Comparison of ENCODE assay signal across 11 cellular contexts in the genomic region with DNA sequence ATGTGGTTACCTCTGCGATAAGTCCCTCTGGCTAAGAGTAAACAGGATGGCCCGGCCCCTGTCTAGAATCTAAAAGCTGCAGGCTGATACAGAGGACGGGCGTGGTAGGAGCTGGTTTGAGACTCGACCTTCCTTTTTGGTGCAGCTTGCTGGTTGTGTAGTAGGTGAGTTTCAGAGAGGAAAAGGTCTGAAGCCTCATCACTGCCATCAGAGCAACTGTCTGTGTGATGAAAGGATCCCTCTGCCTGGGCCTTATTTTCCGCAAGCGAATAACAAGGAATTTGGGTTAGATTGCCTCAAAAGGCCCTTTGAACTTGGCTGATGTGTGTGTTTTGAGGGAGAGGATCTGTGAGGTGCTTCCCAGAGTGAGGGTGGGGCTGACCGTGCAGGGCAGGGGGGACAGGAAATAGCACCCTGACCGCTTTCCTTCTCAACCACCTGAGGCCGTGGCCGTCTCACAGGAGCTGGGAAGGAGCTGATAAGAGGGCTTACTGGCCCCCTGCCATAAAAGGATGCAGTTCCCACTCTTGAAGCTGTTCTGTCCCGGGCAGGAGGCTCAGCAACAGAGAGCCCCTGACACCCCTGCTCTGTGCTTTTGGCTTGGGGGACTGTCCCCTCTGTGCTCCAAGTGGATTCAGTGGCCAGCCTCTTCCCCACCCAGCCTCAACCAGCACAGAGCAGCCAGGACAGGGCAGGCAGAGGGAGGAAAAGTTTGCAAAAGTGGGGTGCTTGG. TPM values are rescaled to one million over a fixed set of nuclear protein-coding genes. Genes with fewer than 3 reads are reported as not detected.
A peak's percentile ranks its signal among the peaks of the same experiment; 100 is the strongest.
DNase-seq lines count a peak whose midpoint lies in the region; ATAC-seq, FAIRE-seq and TF ChIP-seq lines count a peak whose summit lies in the region.
"Had no signal": no experiment of that assay in that cellular context is flagged by ENCODE, and none has a peak within 500 bp of the region (broad histone marks: within the 10 kb centered on the region; RNA-seq: fewer than 3 reads in every experiment).

No MANE protein-coding gene starts in this region.

- no peaks in the 10 kb centered on the region for H4K20me1 ChIP-seq in H1 (replicated peaks in 1 of 2; ENCODE audit: control insufficient read depth in 1 of 2, insufficient read depth in 2 of 2, low read length in 2 of 2)

- CTCF ChIA-PET in H1 (lab: Charles Lee; ENCODE audit: partially characterized antibody): interaction anchor here (0.8 to 1.8 kb wide), 5 partner anchors 10 to 69 kb away, joined by 3 to 5 read pairs (median 4); no protein-coding TSS in a partner anchor
- CTCF ChIA-PET in RWPE1 (lab: Yijun Ruan, JAX): interaction anchor here (0.7 to 0.9 kb wide), 2 partner anchors 54 to 213 kb away, joined by 3 to 4 read pairs; no protein-coding TSS in a partner anchor

- no peak overlapping the region for H2BK20ac ChIP-seq in H1 (ENCODE audit: low read length)

- H3K27me3 ChIP-seq in H1 (replicated peaks in 1 of 4; ENCODE audit: control insufficient read depth in 3 of 4, extremely low read depth in 1 of 4, insufficient read depth in 3 of 4, low read length in 3 of 4): no peaks in the 10 kb centered on the region; a peak in 1 of 7 replicates
- H3K27me3 ChIP-seq: right lobe of liver had no signal

- H2BK120ac ChIP-seq in H1 (replicated peaks; ENCODE audit: low read depth, low read length): no peak overlapping the region

- no peak overlapping the region for H3K9ac ChIP-seq in H1 (replicated peaks in 1 of 4; ENCODE audit: extremely low read depth in 1 of 4, low read depth in 3 of 4, low read length in 3 of 4)

- no peak for FAIRE-seq in H1 (lab: Jason Lieb, UNC)
- FAIRE-seq: astrocyte had no signal

- H4K8ac ChIP-seq in H1 (ENCODE audit: extremely low read depth, insufficient read depth, low read length): no peak overlapping the region

- TF ChIP-seq CTCF in H1 (IDR thresholded peaks at IDR 0.05; ENCODE audit: control extremely low read depth in 1 of 3, insufficient read depth in 1 of 3, low read depth in 1 of 3, low read length in 3 of 3) (no peak), RWPE1 (conservative IDR thresholded peaks at IDR 0.05; ENCODE audit: low read depth) (no peak)

- H3K18ac ChIP-seq in H1 (ENCODE audit: extremely low read depth, low read length): no peak overlapping the region; the same call in 1 of the 2 replicates

- H3K36me3 ChIP-seq in H1 (ENCODE audit: control insufficient read depth in 2 of 4, insufficient read depth in 4 of 4, low read length in 3 of 4): no peaks in the 10 kb centered on the region
- H3K36me3 ChIP-seq: right lobe of liver had no signal

- no peak overlapping the region for H3K27ac ChIP-seq in H1 (ENCODE audit: low read depth, low read length)
- no peak overlapping the region for H3K27ac ChIP-seq in RWPE1
- H3K27ac ChIP-seq: right lobe of liver had no signal

- H3K79me1 ChIP-seq in H1 (ENCODE audit: low read depth, low read length): no peaks in the 10 kb centered on the region

- no peaks in the 10 kb centered on the region for H3K4me1 ChIP-seq in H1 (replicated peaks in 1 of 4; ENCODE audit: control insufficient read depth in 3 of 4, insufficient read depth in 4 of 4, low read length in 3 of 4)
- H3K4me1 ChIP-seq: right lobe of liver had no signal

- POLR2A ChIA-PET in H1 (lab: Charles Lee; ENCODE audit: partially characterized antibody): interaction anchor here (0.9 kb wide), 1 partner anchor 22 kb away, joined by 3 read pairs; no protein-coding TSS in a partner anchor
- POLR2A ChIA-PET in RWPE1 (lab: Yijun Ruan, JAX; ENCODE audit: low non-redundant PET): interaction anchor here (0.7 kb wide), 1 partner anchor 160 kb away, joined by 5 read pairs; a partner anchor contains a TSS

- H4K91ac ChIP-seq in H1 (replicated peaks; ENCODE audit: insufficient read length, low read length): peak overlapping the region; percentile 47

- H2AK5ac ChIP-seq in H1 (ENCODE audit: low read depth, low read length): no peak overlapping the region

- H3K4me3 ChIP-seq in H1 (ENCODE audit: extremely low read depth in 1 of 4, insufficient read depth in 2 of 4, low read depth in 3 of 4, low read length in 4 of 4): no peak overlapping the region
- H3K4me3 ChIP-seq: lung, right lobe of liver had no signal

- H3K79me2 ChIP-seq in H1 (ENCODE audit: control insufficient read depth in 1 of 2, insufficient read depth in 2 of 2, low read length in 2 of 2): no peaks in the 10 kb centered on the region

- no peaks in the 10 kb centered on the region for H3K36me3 Mint-ChIP-seq in activated T-cell treated with anti-CD3 and anti-CD28 coated beads, Interleukin-2, amount 50 U/mL, for 4 hours (ENCODE audit: insufficient read depth)
- no peaks in the 10 kb centered on the region for H3K36me3 Mint-ChIP-seq in T-helper 2 cell treated with Interferon-gamma antibody and Interleukin-4, amounts not matched to agents 5 μg/mL and 100 μg/mL, for 36 hours (ENCODE audit: low read depth)
- no peaks in the 10 kb centered on the region for H3K36me3 Mint-ChIP-seq in stimulated activated memory B cell treated with anti-CD40 and anti-IgM and Interleukin-4, amounts not matched to agents 10 μg/mL and 1 μg/mL and 100 μg/mL, for 72 hours

- 73% methylated on average over 12 of the region's 12 CpGs; no CpG with 5 or more reads in 1 of the 2 experiments for WGBS in H1 (ENCODE audit: extremely low coverage in 1 of 2, insufficient coverage in 1 of 2, insufficient read length in 1 of 2, insufficient replicate concordance in 2 of 2, low coverage in 1 of 2, low lambda C conversion rate in 2 of 2, missing lambda C conversion rate in 1 of 2), 2 experiments

- H3K4ac ChIP-seq in H1 (replicated peaks; ENCODE audit: insufficient read length, low read depth, low read length): no peak overlapping the region

- no peak overlapping the region for H2BK15ac ChIP-seq in H1 (ENCODE audit: low read length)

- H3K4me3 Mint-ChIP-seq in activated T-cell treated with anti-CD3 and anti-CD28 coated beads, Interleukin-2, amount 50 U/mL, for 4 hours: no peak overlapping the region
- H3K4me3 Mint-ChIP-seq in T-helper 2 cell treated with Interferon-gamma antibody and Interleukin-4, amounts not matched to agents 5 μg/mL and 100 μg/mL, for 36 hours: peak overlapping the region; percentile 47
- H3K4me3 Mint-ChIP-seq in stimulated activated memory B cell treated with anti-CD40 and anti-IgM and Interleukin-4, amounts not matched to agents 10 μg/mL and 1 μg/mL and 100 μg/mL, for 72 hours: no peak overlapping the region

- no peak overlapping the region for H3K23ac ChIP-seq in H1 (ENCODE audit: insufficient read length)

- no peak for TF ChIP-seq POLR2A in H1 (IDR thresholded peaks at IDR 0.05; ENCODE audit: control extremely low read depth in 1 of 2, low read depth in 2 of 2, low read length in 2 of 2)

- no peak overlapping the region for H3K4me2 ChIP-seq in H1 (ENCODE audit: insufficient read depth in 1 of 2, low read depth in 2 of 2, low read length in 2 of 2)

- DNase-seq in activated T-cell treated with anti-CD3 and anti-CD28 coated beads, Interleukin-2, amount 50 U/mL, for 4 hours: no peak
- DNase-seq in activated T-cell treated with anti-CD3 and anti-CD28 coated beads for 4 hours (no peak), H1 (ENCODE audit: low read depth in 1 of 2, low spot score in 2 of 2) (no peak), NCI-H2107 (lab: John Stamatoyannopoulos, UW) (no peak), RWPE1 (ENCODE audit: low spot score) (no peak), cerebellar nuclear complex (lab: John Stamatoyannopoulos, UW) (no peak)
- peak; percentile 29 for DNase-seq in T-helper 2 cell treated with Interferon-gamma antibody and Interleukin-4, amounts not matched to agents 5 μg/mL and 100 μg/mL, for 36 hours (ENCODE audit: low spot score)
- DNase-seq: right lobe of liver had no signal

- H3K27me3 Mint-ChIP-seq in activated T-cell treated with anti-CD3 and anti-CD28 coated beads, Interleukin-2, amount 50 U/mL, for 4 hours (ENCODE audit: low read depth): no peaks in the 10 kb centered on the region
- no peaks in the 10 kb centered on the region for H3K27me3 Mint-ChIP-seq in T-helper 2 cell treated with Interferon-gamma antibody and Interleukin-4, amounts not matched to agents 5 μg/mL and 100 μg/mL, for 36 hours (ENCODE audit: low read depth)
- H3K27me3 Mint-ChIP-seq in stimulated activated memory B cell treated with anti-CD40 and anti-IgM and Interleukin-4, amounts not matched to agents 10 μg/mL and 1 μg/mL and 100 μg/mL, for 72 hours: no peaks in the 10 kb centered on the region

- H4K5ac ChIP-seq in H1 (ENCODE audit: insufficient read length, low read depth, low read length): no peak overlapping the region

- H2BK12ac ChIP-seq in H1 (ENCODE audit: low read depth, low read length): no peak overlapping the region

- TF ChIP-seq EP300 in H1 (IDR thresholded peaks at IDR 0.05; ENCODE audit: borderline replicate concordance in 1 of 2, low read depth in 2 of 2, low read length in 2 of 2): no peak

- ATAC-seq in activated T-cell treated with anti-CD3 and anti-CD28 coated beads, Interleukin-2, amount 50 U/mL, for 4 hours: peak; percentile 40 to 43
- ATAC-seq in stimulated activated memory B cell treated with anti-CD40 and anti-IgM and Interleukin-4, amounts not matched to agents 10 μg/mL and 1 μg/mL and 100 μg/mL, for 72 hours: no peak

- H3K9me3 ChIP-seq in H1 (ENCODE audit: insufficient read depth in 2 of 2, low read depth in 1 of 2, low read length in 1 of 2): no peaks in the 10 kb centered on the region
- H3K9me3 ChIP-seq: right lobe of liver had no signal

- H3K23me2 ChIP-seq in H1 (ENCODE audit: low read depth, low read length): no peaks in the 10 kb centered on the region

- H3K14ac ChIP-seq in H1 (ENCODE audit: insufficient read length): no peak overlapping the region

- no peak overlapping the region for H2AFZ ChIP-seq in H1 (ENCODE audit: low read length)

- no peak overlapping the region for H3K56ac ChIP-seq in H1 (replicated peaks; ENCODE audit: insufficient read length, low read depth, low read length)

- no peak overlapping the region for H2BK5ac ChIP-seq in H1 (ENCODE audit: low read depth, low read length)

- H3K4me1 Mint-ChIP-seq in activated T-cell treated with anti-CD3 and anti-CD28 coated beads, Interleukin-2, amount 50 U/mL, for 4 hours (ENCODE audit: low read depth): peaks cover 16% of the 10 kb centered on the region
- peaks cover 21% of the 10 kb centered on the region for H3K4me1 Mint-ChIP-seq in T-helper 2 cell treated with Interferon-gamma antibody and Interleukin-4, amounts not matched to agents 5 μg/mL and 100 μg/mL, for 36 hours (ENCODE audit: low read depth)
- peaks cover 26% of the 10 kb centered on the region for H3K4me1 Mint-ChIP-seq in stimulated activated memory B cell treated with anti-CD40 and anti-IgM and Interleukin-4, amounts not matched to agents 10 μg/mL and 1 μg/mL and 100 μg/mL, for 72 hours

- no peaks in the 10 kb centered on the region for H3K9me3 Mint-ChIP-seq in activated T-cell treated with anti-CD3 and anti-CD28 coated beads, Interleukin-2, amount 50 U/mL, for 4 hours
- H3K9me3 Mint-ChIP-seq in T-helper 2 cell treated with Interferon-gamma antibody and Interleukin-4, amounts not matched to agents 5 μg/mL and 100 μg/mL, for 36 hours: no peaks in the 10 kb centered on the region
- H3K9me3 Mint-ChIP-seq in stimulated activated memory B cell treated with anti-CD40 and anti-IgM and Interleukin-4, amounts not matched to agents 10 μg/mL and 1 μg/mL and 100 μg/mL, for 72 hours: no peaks in the 10 kb centered on the region

- no peak for TF ChIP-seq RAD21 in H1 (IDR thresholded peaks at IDR 0.05 in 1 of 2, conservative IDR thresholded peaks at IDR 0.05 in 1 of 2; ENCODE audit: low read depth in 2 of 2, low read length in 2 of 2)

- peak overlapping the region; percentile 67 for H3K27ac Mint-ChIP-seq in T-helper 2 cell treated with Interferon-gamma antibody and Interleukin-4, amounts not matched to agents 5 μg/mL and 100 μg/mL, for 36 hours
- H3K27ac Mint-ChIP-seq in stimulated activated memory B cell treated with anti-CD40 and anti-IgM and Interleukin-4, amounts not matched to agents 10 μg/mL and 1 μg/mL and 100 μg/mL, for 72 hours: peak overlapping the region; percentile 80

RNA-seq across cellular contexts. Expression of a gene that starts 45.6 kb away (rescaled TPM):
- 100 to 1,000 TPM; 529 to 568 (median 554) TPM for total RNA-seq in activated T-cell treated with anti-CD3 and anti-CD28 coated beads, Interleukin-2, amount 50 U/mL, for 4 hours
- 146 and 161 TPM in 2 replicates for total RNA-seq in H1 (2021; fragmentation: NEBNext Ultra II Directional; extraction: Animal tissue kit (Norgen Biotek cat#: 25700))
- 19.3 and 67.3 TPM in 2 replicates for polyA plus RNA-seq in H1 (2011; rRNA removed)
- 38.7 TPM for polyA plus RNA-seq in H1 (2011; cell fraction: cytosol; rRNA removed)
- polyA plus RNA-seq in H1 (2011; cell fraction: nucleus; rRNA removed): 39.2 TPM
- 111 to 150 TPM (median 125 TPM) in 4 replicates for polyA plus RNA-seq in H1 (2012, experiment 1 of 2)
- 9.4 TPM for polyA plus RNA-seq in H1 (2012, experiment 2 of 2)
- polyA plus RNA-seq in H1 (2013, experiment 1 of 2): 108 TPM
- 103 TPM for polyA plus RNA-seq in H1 (2013, experiment 2 of 2)
- polyA minus RNA-seq in H1 (2011; rRNA and poly(A)+ RNA removed): 139 and 420 TPM in 2 replicates
- 116 TPM for polyA minus RNA-seq in H1 (2011; cell fraction: cytosol; rRNA and poly(A)+ RNA removed)
- 156 TPM for polyA minus RNA-seq in H1 (2011; cell fraction: nucleus; rRNA and poly(A)+ RNA removed)
